ENCODE assay signal across 38 cellular contexts in the genomic region with DNA sequence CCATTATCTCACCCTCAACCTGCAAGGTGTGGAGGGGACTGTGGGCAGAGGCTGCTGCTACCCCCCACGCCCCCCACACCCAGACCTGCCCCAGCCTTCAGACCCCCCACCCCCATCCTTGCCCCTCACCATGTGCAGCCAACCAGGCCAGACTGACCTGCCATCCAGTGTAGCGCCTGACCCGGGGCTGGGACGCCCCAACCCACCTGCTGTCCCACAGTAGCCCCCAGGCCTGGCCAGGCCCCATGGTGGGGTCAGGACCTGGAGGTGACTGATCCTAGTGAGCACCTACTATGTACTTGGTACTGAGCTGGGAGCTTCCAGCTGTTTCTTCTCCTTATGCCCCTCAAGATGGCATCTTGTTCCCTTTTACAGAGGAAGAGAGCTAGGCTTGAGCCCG.
"Had no signal": no experiment of that assay in that cellular context is flagged by ENCODE, and none has a peak within 500 bp of the region (broad histone marks: within the 10 kb centered on the region; RNA-seq: fewer than 3 reads in every experiment).

No MANE protein-coding gene starts in this region.

- H3K4me3 Mint-ChIP-seq: activated naive CD4-positive, alpha-beta T cell treated with anti-CD3 and anti-CD28 coated beads for 36 hours; activated naive CD4-positive, alpha-beta T cell treated with anti-CD3 and anti-CD28 coated beads, Interleukin-2, amount 10 ng/mL, durations not matched to agents 7 days and 5 days; activated naive CD4-positive, alpha-beta T cell treated with anti-CD3 and anti-CD28 coated beads, Interleukin-2, amount 50 U/mL, for 24 hours; activated naive CD8-positive, alpha-beta T cell; activated naive CD8-positive, alpha-beta T cell treated with anti-CD3 and anti-CD28 coated beads for 36 hours; activated naive CD8-positive, alpha-beta T cell treated with anti-CD3 and anti-CD28 coated beads, Interleukin-2, amount 10 ng/mL, durations not matched to agents 7 days and 5 days; activated naive CD8-positive, alpha-beta T cell treated with anti-CD3 and anti-CD28 coated beads, Interleukin-2, amount 50 U/mL, for 24 hours; activated T-cell treated with anti-CD3 and anti-CD28 coated beads, Interleukin-2, amount 50 U/mL, for 24 hours; activated T-cell treated with anti-CD3 and anti-CD28 coated beads, Interleukin-2, amount 50 U/mL, for 4 hours; activated T-cell treated with anti-CD3 and anti-CD28 coated beads, Interleukin-2, amount 50 U/mL, for 72 hours; activated T-helper 1 cell treated with anti-CD3 and anti-CD28 coated beads, Interleukin-12 subunit alpha, Interleukin-12 subunit beta, Interleukin-2, Interleukin-4 antibody, amounts not matched to agents 30 ng/mL and 10 ng/mL and 1 ng/mL, durations not matched to agents 14 hours and 24 hours and 36 hours; activated T-helper 17 cell treated with anti-CD3 and anti-CD28 coated beads, Interleukin-2, amount 50 U/mL, for 72 hours; brain had no signal

- DNase-seq: activated effector memory CD4-positive, alpha-beta T cell treated with anti-CD3 and anti-CD28 coated beads, Interleukin-2, amount 50 U/mL, for 16 hours; activated effector memory CD4-positive, alpha-beta T cell treated with Interleukin-2 at 50 U/mL for 16 hours; activated gamma-delta T cell; activated gamma-delta T cell treated with Interleukin-2 at 50 U/mL for 16 hours; activated naive CD4-positive, alpha-beta T cell; activated naive CD4-positive, alpha-beta T cell treated with anti-CD3 and anti-CD28 coated beads for 36 hours; activated naive CD4-positive, alpha-beta T cell treated with anti-CD3 and anti-CD28 coated beads, Interleukin-2, amount 10 ng/mL, durations not matched to agents 7 days and 5 days; activated naive CD4-positive, alpha-beta T cell treated with anti-CD3 and anti-CD28 coated beads, Interleukin-2, amount 50 U/mL, for 16 hours; activated naive CD4-positive, alpha-beta T cell treated with Interleukin-2 at 50 U/mL for 16 hours; activated naive CD8-positive, alpha-beta T cell treated with anti-CD3 and anti-CD28 coated beads for 36 hours; activated naive CD8-positive, alpha-beta T cell treated with anti-CD3 and anti-CD28 coated beads, Interleukin-2, amount 10 ng/mL, durations not matched to agents 7 days and 5 days; activated naive CD8-positive, alpha-beta T cell treated with anti-CD3 and anti-CD28 coated beads, Interleukin-2, amount 50 U/mL, for 24 hours; activated T-cell treated with anti-CD3 and anti-CD28 coated beads for 4 hours; activated T-cell treated with anti-CD3 and anti-CD28 coated beads, Interleukin-2, amount 50 U/mL, for 1 hour; activated T-cell treated with anti-CD3 and anti-CD28 coated beads, Interleukin-2, amount 50 U/mL, for 24 hours; activated T-cell treated with anti-CD3 and anti-CD28 coated beads, Interleukin-2, amount 50 U/mL, for 4 hours; activated T-cell treated with anti-CD3 and anti-CD28 coated beads, Interleukin-2, amount 50 U/mL, for 48 hours; activated T-cell treated with anti-CD3 and anti-CD28 coated beads, Interleukin-2, amount 50 U/mL, for 72 hours; adrenal gland; amniotic stem cell; amygdala; anterior cingulate cortex; aorta; body of pancreas; brain microvascular endothelial cell; caudate nucleus; central memory CD4-positive, alpha-beta T cell; cerebellar nuclear complex had no signal

- H3K4me1 ChIP-seq: adrenal gland, ascending aorta, breast epithelium had no signal

- H3K9me3 Mint-ChIP-seq: activated naive CD4-positive, alpha-beta T cell treated with anti-CD3 and anti-CD28 coated beads for 36 hours; activated naive CD4-positive, alpha-beta T cell treated with anti-CD3 and anti-CD28 coated beads, Interleukin-2, amount 10 ng/mL, durations not matched to agents 7 days and 5 days; activated naive CD4-positive, alpha-beta T cell treated with anti-CD3 and anti-CD28 coated beads, Interleukin-2, amount 50 U/mL, for 24 hours; activated naive CD4-positive, alpha-beta T cell treated with anti-CD3 and anti-CD28 coated beads, Interleukin-2, amount 50 U/mL, for 72 hours; activated naive CD8-positive, alpha-beta T cell treated with anti-CD3 and anti-CD28 coated beads for 36 hours; activated naive CD8-positive, alpha-beta T cell treated with anti-CD3 and anti-CD28 coated beads, Interleukin-2, amount 10 ng/mL, durations not matched to agents 7 days and 5 days; activated naive CD8-positive, alpha-beta T cell treated with anti-CD3 and anti-CD28 coated beads, Interleukin-2, amount 50 U/mL, for 24 hours; activated T-cell treated with anti-CD3 and anti-CD28 coated beads, Interleukin-2, amount 50 U/mL, for 24 hours; activated T-cell treated with anti-CD3 and anti-CD28 coated beads, Interleukin-2, amount 50 U/mL, for 4 hours; activated T-cell treated with anti-CD3 and anti-CD28 coated beads, Interleukin-2, amount 50 U/mL, for 72 hours; activated T-helper 1 cell treated with anti-CD3 and anti-CD28 coated beads, Interleukin-12 subunit alpha, Interleukin-12 subunit beta, Interleukin-2, Interleukin-4 antibody, amounts not matched to agents 30 ng/mL and 10 ng/mL and 1 ng/mL, durations not matched to agents 14 hours and 24 hours and 36 hours; activated T-helper 17 cell treated with anti-CD3 and anti-CD28 coated beads, Interleukin-2, amount 50 U/mL, for 72 hours; activated T-helper 2 cell treated with anti-CD3 and anti-CD28 coated beads, Interferon-gamma antibody, Interleukin-2, Interleukin-4, amounts not matched to agents 10 μg/mL and 5 μg/mL and 100 μg/mL, durations not matched to agents 14 hours and 24 hours and 36 hours had no signal

- H3K27me3 ChIP-seq: adrenal gland, ascending aorta, cardiac muscle cell had no signal

- H3K9me3 ChIP-seq: adrenal gland, ascending aorta, body of pancreas, breast epithelium had no signal

- H3K36me3 Mint-ChIP-seq: activated naive CD4-positive, alpha-beta T cell treated with anti-CD3 and anti-CD28 coated beads, Interleukin-2, amount 50 U/mL, for 72 hours; activated naive CD8-positive, alpha-beta T cell; activated naive CD8-positive, alpha-beta T cell treated with anti-CD3 and anti-CD28 coated beads for 36 hours; activated naive CD8-positive, alpha-beta T cell treated with anti-CD3 and anti-CD28 coated beads, Interleukin-2, amount 10 ng/mL, durations not matched to agents 7 days and 5 days had no signal

- H3K4me3 ChIP-seq: adrenal gland, ascending aorta, body of pancreas, breast epithelium, cardiac muscle cell had no signal

- H3K27ac Mint-ChIP-seq: activated naive CD4-positive, alpha-beta T cell treated with anti-CD3 and anti-CD28 coated beads for 36 hours; activated naive CD4-positive, alpha-beta T cell treated with anti-CD3 and anti-CD28 coated beads, Interleukin-2, amount 10 ng/mL, durations not matched to agents 7 days and 5 days; activated naive CD4-positive, alpha-beta T cell treated with anti-CD3 and anti-CD28 coated beads, Interleukin-2, amount 50 U/mL, for 24 hours; activated naive CD4-positive, alpha-beta T cell treated with anti-CD3 and anti-CD28 coated beads, Interleukin-2, amount 50 U/mL, for 72 hours; activated naive CD8-positive, alpha-beta T cell; activated naive CD8-positive, alpha-beta T cell treated with anti-CD3 and anti-CD28 coated beads for 36 hours; activated naive CD8-positive, alpha-beta T cell treated with anti-CD3 and anti-CD28 coated beads, Interleukin-2, amount 10 ng/mL, durations not matched to agents 7 days and 5 days; activated naive CD8-positive, alpha-beta T cell treated with anti-CD3 and anti-CD28 coated beads, Interleukin-2, amount 50 U/mL, for 24 hours; activated T-cell treated with anti-CD3 and anti-CD28 coated beads, Interleukin-2, amount 50 U/mL, for 24 hours; activated T-cell treated with anti-CD3 and anti-CD28 coated beads, Interleukin-2, amount 50 U/mL, for 72 hours; activated T-helper 1 cell treated with anti-CD3 and anti-CD28 coated beads, Interleukin-12 subunit alpha, Interleukin-12 subunit beta, Interleukin-2, Interleukin-4 antibody, amounts not matched to agents 30 ng/mL and 10 ng/mL and 1 ng/mL, durations not matched to agents 14 hours and 24 hours and 36 hours; activated T-helper 17 cell treated with anti-CD3 and anti-CD28 coated beads, Interleukin-2, amount 50 U/mL, for 72 hours; activated T-helper 2 cell treated with anti-CD3 and anti-CD28 coated beads, Interferon-gamma antibody, Interleukin-2, Interleukin-4, amounts not matched to agents 10 μg/mL and 5 μg/mL and 100 μg/mL, durations not matched to agents 14 hours and 24 hours and 36 hours; brain had no signal

- ATAC-seq: activated naive CD4-positive, alpha-beta T cell treated with anti-CD3 and anti-CD28 coated beads, Interleukin-2, amount 50 U/mL, for 72 hours; activated naive CD8-positive, alpha-beta T cell treated with anti-CD3 and anti-CD28 coated beads, Interleukin-2, amount 50 U/mL, for 24 hours; activated T-cell treated with anti-CD3 and anti-CD28 coated beads, Interleukin-2, amount 50 U/mL, for 4 hours; activated T-cell treated with anti-CD3 and anti-CD28 coated beads, Interleukin-2, amount 50 U/mL, for 72 hours; activated T-helper 17 cell treated with anti-CD3 and anti-CD28 coated beads, Interleukin-2, amount 50 U/mL, for 72 hours; body of pancreas had no signal

- H3K27ac ChIP-seq: adrenal gland, ascending aorta, body of pancreas, brain microvascular endothelial cell, breast epithelium, cardiac muscle cell had no signal

- H3K4me1 Mint-ChIP-seq: activated naive CD4-positive, alpha-beta T cell treated with anti-CD3 and anti-CD28 coated beads, Interleukin-2, amount 10 ng/mL, durations not matched to agents 7 days and 5 days; activated naive CD4-positive, alpha-beta T cell treated with anti-CD3 and anti-CD28 coated beads, Interleukin-2, amount 50 U/mL, for 24 hours; activated T-helper 17 cell treated with anti-CD3 and anti-CD28 coated beads, Interleukin-2, amount 50 U/mL, for 72 hours had no signal

- H3K27me3 Mint-ChIP-seq: activated naive CD4-positive, alpha-beta T cell treated with anti-CD3 and anti-CD28 coated beads, Interleukin-2, amount 50 U/mL, for 24 hours; activated T-helper 17 cell treated with anti-CD3 and anti-CD28 coated beads, Interleukin-2, amount 50 U/mL, for 72 hours had no signal

- H3K36me3 ChIP-seq: adrenal gland, ascending aorta, brain microvascular endothelial cell, breast epithelium, cardiac muscle cell had no signal
